11 cellular contexts compared by ENCODE assay signal in genomic region chr5:80289320-80289719, GRCh38. TPM values are rescaled to one million over a fixed set of nuclear protein-coding genes. Genes with fewer than 3 reads are reported as not detected.
"Had no signal": no experiment of that assay in that cellular context is flagged by ENCODE, and none has a peak within 500 bp of the region (broad histone marks: within the 10 kb centered on the region; RNA-seq: fewer than 3 reads in every experiment).

No MANE protein-coding gene starts in this region.

- H3K27ac Mint-ChIP-seq: HFFc6, IgD-negative memory B cell had no signal

- H2AFZ ChIP-seq: GM23248 had no signal

- DNase-seq: GM23248, GOT3, H7, HFFc6, KBM-7 had no signal

- H3K4me3 ChIP-seq: GM23248, HAP-1 had no signal

- H3K9me3 ChIP-seq: HAP-1 had no signal

- H3K9me3 Mint-ChIP-seq: HFFc6 had no signal

- H3K36me3 Mint-ChIP-seq: IgD-negative memory B cell had no signal

- H3K9ac ChIP-seq: GM23248 had no signal

- H3K36me3 ChIP-seq: HAP-1 had no signal

- H3K27ac ChIP-seq: GM23248 had no signal

- ATAC-seq: HCT116 had no signal

- H3K4me1 ChIP-seq: HAP-1 had no signal

- H3K4me3 Mint-ChIP-seq: HFFc6, IgD-negative memory B cell had no signal

- H3K4me1 Mint-ChIP-seq: IgD-negative memory B cell had no signal

- FAIRE-seq: HTR-8/SVneo had no signal

RNA-seq across cellular contexts. Expression of gene SPZ1, which starts 30.5 kb away (rescaled TPM):
- total RNA-seq: GM23248, H4, H7, HFFc6, HT-29 had no signal
- polyA plus RNA-seq: GM23248, IgD-negative memory B cell had no signal
